In genomic region chr10:37535459-37536246, GRCh38 we compare ENCODE assay signal across 19 cellular contexts.
A peak's percentile ranks its signal among the peaks of the same experiment; 100 is the strongest.
DNase-seq lines count a peak whose midpoint lies in the region; ATAC-seq and TF ChIP-seq lines count a peak whose summit lies in the region.
"Had no signal": no experiment of that assay in that cellular context is flagged by ENCODE, and none has a peak within 500 bp of the region (broad histone marks: within the 10 kb centered on the region; RNA-seq: fewer than 3 reads in every experiment).

No MANE protein-coding gene starts in this region.

- TF ChIP-seq CTCF in RWPE2 (IDR thresholded peaks at IDR 0.05; ENCODE audit: poor library complexity, severe bottlenecking), result no peak

- H3K9me3 ChIP-seq in HAP-1 (no peaks in the 10 kb centered on the region), RWPE2 (ENCODE audit: severe bottlenecking) (no peaks in the 10 kb centered on the region), iPS DF 6.9 (ENCODE audit: control insufficient read depth, insufficient read depth, low read length) (peaks cover 1% of the 10 kb centered on the region; the same call in 1 of the 2 replicates)
- H3K9me3 ChIP-seq: upper lobe of left lung had no signal

- no peaks in the 10 kb centered on the region for H3K4me1 ChIP-seq in HAP-1
- no peaks in the 10 kb centered on the region for H3K4me1 ChIP-seq in RWPE2 (ENCODE audit: insufficient read depth, poor library complexity, severe bottlenecking)
- H3K4me1 ChIP-seq in iPS DF 6.9 (ENCODE audit: control insufficient read depth, insufficient read depth, low read length), result no peaks in the 10 kb centered on the region
- H3K4me1 ChIP-seq: upper lobe of left lung had no signal

- H3K27ac ChIP-seq in RWPE2 (ENCODE audit: poor library complexity, severe bottlenecking) (no peak overlapping the region), iPS DF 6.9 (ENCODE audit: low read length) (no peak overlapping the region)
- H3K27ac ChIP-seq: C4-2B, upper lobe of left lung had no signal

- no peaks in the 10 kb centered on the region for H3K27me3 ChIP-seq in HAP-1 (ENCODE audit: low read depth)
- no peaks in the 10 kb centered on the region for H3K27me3 ChIP-seq in RWPE2 (ENCODE audit: insufficient read depth, poor library complexity, severe bottlenecking)
- no peaks in the 10 kb centered on the region; the same call in 1 of the 2 replicates for H3K27me3 ChIP-seq in iPS DF 6.9 (ENCODE audit: control insufficient read depth, insufficient read depth, low read length)
- H3K27me3 ChIP-seq: upper lobe of left lung had no signal

- no CpG with 5 or more reads among the region's 3 CpGs for WGBS in iPS DF 6.9 (ENCODE audit: insufficient coverage, insufficient read length)

- DNase-seq in A172 (ENCODE audit: low spot score) (peak; percentile 60), HAP-1 (ENCODE audit: low spot score in 2 of 2) (peak; percentile 18 to 33), RWPE2 (ENCODE audit: low spot score) (no peak), iPS DF 6.9 (ENCODE audit: low read depth, low spot score) (peak; percentile 7)
- no peak for DNase-seq in activated naive CD4-positive, alpha-beta T cell treated with anti-CD3 and anti-CD28 coated beads for 36 hours
- DNase-seq: activated CD4-positive, CD25-positive, alpha-beta regulatory T cell; activated T-cell treated with anti-CD3 and anti-CD28 coated beads, Interleukin-2, amount 50 U/mL, for 72 hours; GDM1; hippocampal formation; NCI-H1417 treated with DMSO at 0.1 percent for 48 hours; NCI-H2171 treated with DMSO at 0.1 percent for 48 hours; upper lobe of left lung had no signal

- no peaks in the 10 kb centered on the region for H3K36me3 Mint-ChIP-seq in activated naive CD4-positive, alpha-beta T cell treated with anti-CD3 and anti-CD28 coated beads for 36 hours (ENCODE audit: low read depth)
- H3K36me3 Mint-ChIP-seq: activated naive CD4-positive, alpha-beta T cell treated with anti-CD3 and anti-CD28 coated beads, Interleukin-2, amount 50 U/mL, for 24 hours had no signal

- in situ Hi-C loops in HAP-1 (cut with MboI; ENCODE audit: low sequenced_read_pairs), result no loop called here

- no peak overlapping the region for H3K4me3 Mint-ChIP-seq in activated naive CD4-positive, alpha-beta T cell treated with anti-CD3 and anti-CD28 coated beads for 36 hours
- H3K4me3 Mint-ChIP-seq: activated naive CD4-positive, alpha-beta T cell treated with anti-CD3 and anti-CD28 coated beads, Interleukin-2, amount 50 U/mL, for 24 hours; activated T-cell treated with anti-CD3 and anti-CD28 coated beads, Interleukin-2, amount 50 U/mL, for 72 hours; nephron; T-helper 2 cell treated with Interferon-gamma antibody and Interleukin-4, amounts not matched to agents 5 μg/mL and 100 μg/mL, for 36 hours had no signal

- H3K9me3 Mint-ChIP-seq in activated naive CD4-positive, alpha-beta T cell treated with anti-CD3 and anti-CD28 coated beads for 36 hours, result peaks cover 12% of the 10 kb centered on the region
- H3K9me3 Mint-ChIP-seq: activated naive CD4-positive, alpha-beta T cell treated with anti-CD3 and anti-CD28 coated beads, Interleukin-2, amount 50 U/mL, for 24 hours had no signal

- no peaks in the 10 kb centered on the region for H3K27me3 Mint-ChIP-seq in activated naive CD4-positive, alpha-beta T cell treated with anti-CD3 and anti-CD28 coated beads for 36 hours (ENCODE audit: low read depth)
- H3K27me3 Mint-ChIP-seq: activated naive CD4-positive, alpha-beta T cell treated with anti-CD3 and anti-CD28 coated beads, Interleukin-2, amount 50 U/mL, for 24 hours had no signal

- no peak overlapping the region for H3K4me3 ChIP-seq in HAP-1
- H3K4me3 ChIP-seq in RWPE2 (ENCODE audit: severe bottlenecking), result no peak overlapping the region
- no peak overlapping the region for H3K4me3 ChIP-seq in iPS DF 6.9 (ENCODE audit: low read length)
- H3K4me3 ChIP-seq: upper lobe of left lung had no signal

- H3K36me3 ChIP-seq in HAP-1 (replicated peaks), result no peaks in the 10 kb centered on the region
- H3K36me3 ChIP-seq in RWPE2 (ENCODE audit: low read depth), result no peaks in the 10 kb centered on the region
- no peaks in the 10 kb centered on the region for H3K36me3 ChIP-seq in iPS DF 6.9 (ENCODE audit: control insufficient read depth, insufficient read depth, low read length)
- H3K36me3 ChIP-seq: upper lobe of left lung had no signal

- intact Hi-C loops in activated naive CD4-positive, alpha-beta T cell treated with anti-CD3 and anti-CD28 coated beads for 36 hours (cut with micrococcal nuclease), result no loop called here

- CTCF ChIA-PET in activated naive CD4-positive, alpha-beta T cell treated with anti-CD3 and anti-CD28 coated beads for 36 hours (lab: Charles Lee), result no interaction called here

- ATAC-seq in RWPE2 (ENCODE audit: low read depth), result 0 out of 3 replicates have a peak, but pooled peaks have one; percentile 40
- no peak for ATAC-seq in HG03354 (IDR thresholded peaks at IDR 0.05; ENCODE audit: poor library complexity, severe bottlenecking, unreplicated experiment)
- ATAC-seq in HG03432 (IDR thresholded peaks at IDR 0.05; ENCODE audit: unreplicated experiment), result no peak
- ATAC-seq in HG02970 (IDR thresholded peaks at IDR 0.05; ENCODE audit: low FRiP score, unreplicated experiment), result no peak
- ATAC-seq: activated T-cell treated with anti-CD3 and anti-CD28 coated beads, Interleukin-2, amount 50 U/mL, for 72 hours had no signal

- H3K27ac Mint-ChIP-seq in activated naive CD4-positive, alpha-beta T cell treated with anti-CD3 and anti-CD28 coated beads for 36 hours, result no peak overlapping the region
- H3K27ac Mint-ChIP-seq: activated naive CD4-positive, alpha-beta T cell treated with anti-CD3 and anti-CD28 coated beads, Interleukin-2, amount 50 U/mL, for 24 hours; activated T-cell treated with anti-CD3 and anti-CD28 coated beads, Interleukin-2, amount 50 U/mL, for 72 hours; nephron; T-helper 2 cell treated with Interferon-gamma antibody and Interleukin-4, amounts not matched to agents 5 μg/mL and 100 μg/mL, for 36 hours had no signal

- no peaks in the 10 kb centered on the region for H3K4me1 Mint-ChIP-seq in activated naive CD4-positive, alpha-beta T cell treated with anti-CD3 and anti-CD28 coated beads for 36 hours (ENCODE audit: low read depth)
- H3K4me1 Mint-ChIP-seq: activated naive CD4-positive, alpha-beta T cell treated with anti-CD3 and anti-CD28 coated beads, Interleukin-2, amount 50 U/mL, for 24 hours; nephron had no signal

Comparison
In these comparisons a context has a peak if more than half of its experiments do, and no peak if none do; other contexts are left out.
1. DNase-seq: peak in A172 (single experiment), HAP-1 (2 of 2) and iPS DF 6.9 (single experiment); none in RWPE2 (single experiment) and activated naive CD4-positive, alpha-beta T cell treated with anti-CD3 and anti-CD28 coated beads for 36 hours (single experiment).